ENCODE assay signal across 16 cellular contexts in the genomic region with DNA sequence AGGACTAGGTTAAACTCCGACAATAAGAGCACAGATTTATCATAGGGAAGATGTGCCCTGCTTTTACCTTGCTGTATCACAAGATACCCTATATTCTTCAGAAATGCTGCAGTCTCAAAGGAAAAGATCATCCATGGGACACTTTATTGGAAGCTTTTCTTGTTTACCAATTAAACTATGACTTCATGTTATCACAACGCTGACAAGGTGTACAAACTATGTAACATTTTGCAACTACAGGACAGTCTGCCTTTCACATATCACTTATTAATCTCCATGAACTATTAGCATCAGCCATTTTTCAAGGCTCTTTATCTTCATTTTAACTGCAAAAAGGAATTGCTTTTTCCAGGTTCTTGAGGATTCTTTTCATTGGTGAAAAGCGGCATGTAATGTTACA. TPM values are rescaled to one million over a fixed set of nuclear protein-coding genes. Genes with fewer than 3 reads are reported as not detected.
DNase-seq lines count a peak whose midpoint lies in the region; ATAC-seq and TF ChIP-seq lines count a peak whose summit lies in the region.
"Had no signal": no experiment of that assay in that cellular context is flagged by ENCODE, and none has a peak within 500 bp of the region (broad histone marks: within the 10 kb centered on the region; RNA-seq: fewer than 3 reads in every experiment).

No MANE protein-coding gene starts in this region.

- no peaks in the 10 kb centered on the region for H3K27me3 ChIP-seq in CD4-positive, alpha-beta T cell (ENCODE audit: control insufficient read depth, insufficient read depth, low read length)
- H3K27me3 ChIP-seq in dorsolateral prefrontal cortex: no peaks in the 10 kb centered on the region
- H3K27me3 ChIP-seq: BLaER1 treated with 17β-estradiol and CSF1 and Interleukin-3, amounts not matched to agents 10 nM and 100 nM; neural progenitor cell; SJCRH30; thyroid gland had no signal

- no peaks in the 10 kb centered on the region for H3K9me3 ChIP-seq in CD4-positive, alpha-beta T cell (ENCODE audit: control insufficient read depth, low read length)
- no peaks in the 10 kb centered on the region for H3K9me3 ChIP-seq in T-helper 17 cell (ENCODE audit: control insufficient read depth, low read length, poor library complexity, severe bottlenecking)
- H3K9me3 ChIP-seq: BLaER1 treated with 17β-estradiol and CSF1 and Interleukin-3, amounts not matched to agents 10 nM and 100 nM; SJCRH30; thyroid gland had no signal

- no peaks in the 10 kb centered on the region for H3K9me3 Mint-ChIP-seq in CD4-positive, alpha-beta T cell
- H3K9me3 Mint-ChIP-seq in immature natural killer cell: no peaks in the 10 kb centered on the region
- H3K9me3 Mint-ChIP-seq: endodermal cell, GM23338 had no signal

- no peak overlapping the region for H3K4me3 Mint-ChIP-seq in CD4-positive, alpha-beta T cell
- H3K4me3 Mint-ChIP-seq in T-helper 17 cell (peak overlapping the region; percentile 45), immature natural killer cell (no peak overlapping the region)
- H3K4me3 Mint-ChIP-seq: endodermal cell, GM23338, neural progenitor cell had no signal

- H3K27ac ChIP-seq in 22Rv1: peak overlapping the region; percentile 12
- H3K27ac ChIP-seq in CD4-positive, alpha-beta T cell (ENCODE audit: low read depth, low read length): no peak overlapping the region
- H3K27ac ChIP-seq in dorsolateral prefrontal cortex: peak overlapping the region in 1 of 59 donors; percentile 77
- H3K27ac ChIP-seq: BLaER1 treated with 17β-estradiol and CSF1 and Interleukin-3, amounts not matched to agents 10 nM and 100 nM; neural progenitor cell; SJCRH30 had no signal

- H3K27me3 Mint-ChIP-seq in CD4-positive, alpha-beta T cell: no peaks in the 10 kb centered on the region
- H3K27me3 Mint-ChIP-seq in T-helper 17 cell (no peaks in the 10 kb centered on the region), immature natural killer cell (ENCODE audit: low read depth in 3 of 3) (no peaks in the 10 kb centered on the region)

- DNase-seq in CD4-positive, alpha-beta T cell: no peak
- DNase-seq in T-helper 17 cell (no peak), immature natural killer cell (no peak), dorsolateral prefrontal cortex (no peak), HPDE6-E6E7 (ENCODE audit: extremely low spot score) (no peak), NCI-H748 (lab: John Stamatoyannopoulos, UW; ENCODE audit: unreplicated experiment) (no peak)
- DNase-seq: endodermal cell, NCI-H510A, retina, SJCRH30, thyroid gland had no signal

- ATAC-seq in CD4-positive, alpha-beta T cell (ENCODE audit: poor library complexity): no peak
- ATAC-seq in T-helper 17 cell (no peak), GM21619 (IDR thresholded peaks at IDR 0.05; ENCODE audit: unreplicated experiment) (no peak)
- ATAC-seq: GM23338 had no signal

- H3K36me3 Mint-ChIP-seq in CD4-positive, alpha-beta T cell (ENCODE audit: low read depth): peaks cover 47% of the 10 kb centered on the region
- H3K36me3 Mint-ChIP-seq in T-helper 17 cell (ENCODE audit: low read depth): peaks cover 6% of the 10 kb centered on the region
- peaks cover 21 to 40% (median 26%) of the 10 kb centered on the region in 3 donors for H3K36me3 Mint-ChIP-seq in immature natural killer cell

- H3K4me3 ChIP-seq in dorsolateral prefrontal cortex: no peak overlapping the region
- H3K4me3 ChIP-seq: BLaER1 treated with 17β-estradiol and CSF1 and Interleukin-3, amounts not matched to agents 10 nM and 100 nM; GM23338; neural progenitor cell; SJCRH30; thyroid gland had no signal

- no peak for TF ChIP-seq CTCF in 22Rv1 (IDR thresholded peaks at IDR 0.05)
- no peak for TF ChIP-seq CTCF in CD4-positive, alpha-beta T cell (IDR thresholded peaks at IDR 0.05)
- no peak for TF ChIP-seq CTCF in dorsolateral prefrontal cortex (IDR thresholded peaks at IDR 0.05 in 54 of 56, conservative IDR thresholded peaks at IDR 0.05 in 2 of 56; ENCODE audit: low read depth in 1 of 56, partially characterized antibody in 56 of 56)

- peaks cover 95% of the 10 kb centered on the region for H3K4me1 Mint-ChIP-seq in CD4-positive, alpha-beta T cell (ENCODE audit: low read depth)
- H3K4me1 Mint-ChIP-seq in T-helper 17 cell: peaks cover 55% of the 10 kb centered on the region
- H3K4me1 Mint-ChIP-seq in immature natural killer cell: peaks cover 69 to 97% of the 10 kb centered on the region in 2 donors

- peak overlapping the region; percentile 5 for H3K27ac Mint-ChIP-seq in CD4-positive, alpha-beta T cell
- peak overlapping the region; percentile 79 for H3K27ac Mint-ChIP-seq in T-helper 17 cell
- peak overlapping the region in 5 of 6 donors; percentile 1 to 89 (median 86) for H3K27ac Mint-ChIP-seq in immature natural killer cell
- H3K27ac Mint-ChIP-seq: endodermal cell, GM23338, neural progenitor cell had no signal

- intact Hi-C loops in CD4-positive, alpha-beta T cell (cut with DNase I, micrococcal nuclease): loop anchor here in 1 of 2 experiments (5.0 kb wide), 1 partner anchor 87 kb away; no protein-coding TSS in a partner anchor
- intact Hi-C loops in dorsolateral prefrontal cortex (cut with DNase I): no loop called here

- POLR2A ChIA-PET in CD4-positive, alpha-beta T cell (lab: Charles Lee): interaction anchor here (0.6 to 1.4 kb wide), 5 partner anchors 17 to 146 kb away, joined by 3 to 10 read pairs (median 3); partner anchors contain the start of gene CBLB

- CTCF ChIA-PET in CD4-positive, alpha-beta T cell (lab: Charles Lee): interaction anchor here (0.9 kb wide), 1 partner anchor 9 kb away, joined by 3 read pairs; no protein-coding TSS in a partner anchor

RNA-seq across cellular contexts. Expression of gene CBLB, which starts 34.0 kb away (rescaled TPM):
- 100 to 1,000 TPM; 112 to 124 TPM for total RNA-seq in CD4-positive, alpha-beta T cell
- 10 to 100 TPM; 81.3 to 91.1 TPM for total RNA-seq in T-helper 17 cell
- polyA plus RNA-seq in immature natural killer cell: 10 to 100 TPM; 27.7 to 62.4 (median 31.5) TPM
- total RNA-seq in dorsolateral prefrontal cortex: 10 to 100 TPM; 13.4 to 34.8 (median 20.8) TPM

Comparison
In these comparisons a context has a peak if more than half of its experiments do, and no peak if none do; other contexts are left out.
1. H3K27ac Mint-ChIP-seq: peak in every context shown above with its lines; median percentile 86 in immature natural killer cell; 79 in T-helper 17 cell; 5 in CD4-positive, alpha-beta T cell.